20 cellular contexts compared by ENCODE assay signal in genomic region chr5:154215531-154215930, GRCh38.
DNase-seq lines count a peak whose midpoint lies in the region; ATAC-seq and TF ChIP-seq lines count a peak whose summit lies in the region.
"Had no signal": no experiment of that assay in that cellular context is flagged by ENCODE, and none has a peak within 500 bp of the region (broad histone marks: within the 10 kb centered on the region; RNA-seq: fewer than 3 reads in every experiment).

No MANE protein-coding gene starts in this region.

- TF ChIP-seq CTCF in RWPE2 (IDR thresholded peaks at IDR 0.05; ENCODE audit: poor library complexity, severe bottlenecking), result no peak
- TF ChIP-seq CTCF in epithelial cell of esophagus (IDR thresholded peaks at IDR 0.05; ENCODE audit: insufficient read depth, low read depth, low read length, missing control alignments), result no peak

- peak overlapping the region; percentile 88 for H3K27ac ChIP-seq in RWPE2 (ENCODE audit: poor library complexity, severe bottlenecking)
- H3K27ac ChIP-seq: parathyroid adenoma had no signal

- H3K9me3 ChIP-seq in RWPE2 (ENCODE audit: severe bottlenecking), result no peaks in the 10 kb centered on the region

- peaks cover 29% of the 10 kb centered on the region for H3K4me1 ChIP-seq in RWPE2 (ENCODE audit: insufficient read depth, poor library complexity, severe bottlenecking)

- peak overlapping the region; percentile 94 for H3K27ac Mint-ChIP-seq in activated T-cell treated with anti-CD3 and anti-CD28 coated beads, Interleukin-2, amount 50 U/mL, for 24 hours
- peak overlapping the region; percentile 91 for H3K27ac Mint-ChIP-seq in stimulated activated effector memory CD8-positive, alpha-beta T cell treated with anti-CD3 and anti-CD28 coated beads, Interleukin-12 subunit alpha, Interleukin-12 subunit beta, amount 100 ng/mL, for 72 hours
- H3K27ac Mint-ChIP-seq: endodermal cell; T-helper 2 cell treated with Interferon-gamma antibody and Interleukin-4, amounts not matched to agents 5 μg/mL and 100 μg/mL, for 36 hours had no signal

- H3K27me3 Mint-ChIP-seq in activated T-cell treated with anti-CD3 and anti-CD28 coated beads, Interleukin-2, amount 50 U/mL, for 24 hours, result no peaks in the 10 kb centered on the region
- H3K27me3 Mint-ChIP-seq: naive B cell had no signal

- H3K4me3 Mint-ChIP-seq in activated T-cell treated with anti-CD3 and anti-CD28 coated beads, Interleukin-2, amount 50 U/mL, for 24 hours, result no peak overlapping the region
- peak overlapping the region; percentile 25 for H3K4me3 Mint-ChIP-seq in stimulated activated effector memory CD8-positive, alpha-beta T cell treated with anti-CD3 and anti-CD28 coated beads, Interleukin-12 subunit alpha, Interleukin-12 subunit beta, amount 100 ng/mL, for 72 hours
- H3K4me3 Mint-ChIP-seq: CD14-positive monocyte; endodermal cell; naive B cell; T-helper 2 cell treated with Interferon-gamma antibody and Interleukin-4, amounts not matched to agents 5 μg/mL and 100 μg/mL, for 36 hours had no signal

- H3K4me3 ChIP-seq in RWPE2 (ENCODE audit: severe bottlenecking), result no peak overlapping the region
- H3K4me3 ChIP-seq in epithelial cell of esophagus (ENCODE audit: low read length), result no peak overlapping the region
- H3K4me3 ChIP-seq: GM12878 had no signal

- DNase-seq in activated T-cell treated with anti-CD3 and anti-CD28 coated beads, Interleukin-2, amount 50 U/mL, for 24 hours, result no peak
- no peak for DNase-seq in activated T-cell treated with anti-CD3 and anti-CD28 coated beads, Interleukin-2, amount 50 U/mL, for 1 hour
- DNase-seq in RWPE2 (ENCODE audit: low spot score) (no peak), epithelial cell of esophagus (ENCODE audit: low read depth) (peak; percentile 69), AG08395 (ENCODE audit: low spot score) (no peak), DMS53 treated with DMSO at 0.1 percent for 48 hours (lab: John Stamatoyannopoulos, UW; ENCODE audit: unreplicated experiment) (no peak), NCI-H524 treated with DMSO at 0.1 percent for 48 hours (lab: John Stamatoyannopoulos, UW) (no peak)
- DNase-seq in stimulated activated effector memory CD8-positive, alpha-beta T cell treated with anti-CD3 and anti-CD28 coated beads, Interleukin-12 subunit alpha, Interleukin-12 subunit beta, amount 100 ng/mL, for 72 hours (ENCODE audit: low spot score in 2 of 2), result no peak
- DNase-seq: ACHN; activated CD4-positive, CD25-positive, alpha-beta regulatory T cell; endodermal cell; naive B cell; NCI-H1417; NCI-H526 treated with DMSO at 0.1 percent for 48 hours; stimulated activated CD4-positive, alpha-beta T cell treated with anti-CD3 and anti-CD28 coated beads, Interleukin-1b, Interleukin-23, amount 100 ng/mL, for 48 hours had no signal

- H3K4me1 Mint-ChIP-seq in activated T-cell treated with anti-CD3 and anti-CD28 coated beads, Interleukin-2, amount 50 U/mL, for 24 hours (ENCODE audit: low read depth), result peaks cover 80% of the 10 kb centered on the region
- H3K4me1 Mint-ChIP-seq in stimulated activated effector memory CD8-positive, alpha-beta T cell treated with anti-CD3 and anti-CD28 coated beads, Interleukin-12 subunit alpha, Interleukin-12 subunit beta, amount 100 ng/mL, for 72 hours, result peaks cover 80% of the 10 kb centered on the region

- no peaks in the 10 kb centered on the region for H3K36me3 ChIP-seq in RWPE2 (ENCODE audit: low read depth)

- ATAC-seq in RWPE2 (ENCODE audit: low read depth), result peak; percentile 48
- ATAC-seq in stimulated activated effector memory CD8-positive, alpha-beta T cell treated with anti-CD3 and anti-CD28 coated beads, Interleukin-12 subunit alpha, Interleukin-12 subunit beta, amount 100 ng/mL, for 72 hours, result no peak
- ATAC-seq: HepG2 had no signal

- peaks cover 54% of the 10 kb centered on the region for H3K36me3 Mint-ChIP-seq in activated T-cell treated with anti-CD3 and anti-CD28 coated beads, Interleukin-2, amount 50 U/mL, for 24 hours (ENCODE audit: low read depth)
- peaks cover 20% of the 10 kb centered on the region for H3K36me3 Mint-ChIP-seq in stimulated activated effector memory CD8-positive, alpha-beta T cell treated with anti-CD3 and anti-CD28 coated beads, Interleukin-12 subunit alpha, Interleukin-12 subunit beta, amount 100 ng/mL, for 72 hours

- no peaks in the 10 kb centered on the region for H3K9me3 Mint-ChIP-seq in activated T-cell treated with anti-CD3 and anti-CD28 coated beads, Interleukin-2, amount 50 U/mL, for 24 hours
- no peaks in the 10 kb centered on the region for H3K9me3 Mint-ChIP-seq in stimulated activated effector memory CD8-positive, alpha-beta T cell treated with anti-CD3 and anti-CD28 coated beads, Interleukin-12 subunit alpha, Interleukin-12 subunit beta, amount 100 ng/mL, for 72 hours
- H3K9me3 Mint-ChIP-seq: CD14-positive monocyte; endodermal cell; naive B cell; T-helper 2 cell treated with Interferon-gamma antibody and Interleukin-4, amounts not matched to agents 5 μg/mL and 100 μg/mL, for 36 hours had no signal

- no peaks in the 10 kb centered on the region for H3K27me3 ChIP-seq in RWPE2 (ENCODE audit: insufficient read depth, poor library complexity, severe bottlenecking)
